ENCODE assay signal across 23 cellular contexts in genomic region chr5:31366941-31367340, GRCh38.
DNase-seq lines count a peak whose midpoint lies in the region; ATAC-seq and TF ChIP-seq lines count a peak whose summit lies in the region.
"Had no signal": no experiment of that assay in that cellular context is flagged by ENCODE, and none has a peak within 500 bp of the region (broad histone marks: within the 10 kb centered on the region; RNA-seq: fewer than 3 reads in every experiment).

No MANE protein-coding gene starts in this region.

- H3K4me1 Mint-ChIP-seq in natural killer cell: no peaks in the 10 kb centered on the region
- H3K4me1 Mint-ChIP-seq: activated CD4-positive, alpha-beta T cell treated with anti-CD3 and anti-CD28 coated beads for 36 hours; activated naive CD4-positive, alpha-beta T cell treated with anti-CD3 and anti-CD28 coated beads, Interleukin-2, amount 50 U/mL, for 24 hours; B cell; memory B cell had no signal

- TF ChIP-seq CTCF in SK-N-SH (IDR thresholded peaks at IDR 0.05): no peak
- TF ChIP-seq CTCF in fibroblast of the aortic adventitia (IDR thresholded peaks at IDR 0.05; ENCODE audit: insufficient read depth, low read length): no peak
- TF ChIP-seq CTCF in sigmoid colon (IDR thresholded peaks at IDR 0.05): no peak
- TF ChIP-seq CTCF in natural killer cell (IDR thresholded peaks at IDR 0.05): no peak

- H3K9me3 Mint-ChIP-seq in natural killer cell: peaks cover 0 to 8% of the 10 kb centered on the region in 2 donors
- H3K9me3 Mint-ChIP-seq: activated naive CD4-positive, alpha-beta T cell treated with anti-CD3 and anti-CD28 coated beads, Interleukin-2, amount 50 U/mL, for 24 hours; memory B cell had no signal

- H3K27ac Mint-ChIP-seq in natural killer cell: no peak overlapping the region
- H3K27ac Mint-ChIP-seq: activated CD4-positive, alpha-beta T cell treated with anti-CD3 and anti-CD28 coated beads for 36 hours; activated naive CD4-positive, alpha-beta T cell treated with anti-CD3 and anti-CD28 coated beads, Interleukin-2, amount 50 U/mL, for 24 hours; B cell; memory B cell; naive thymus-derived CD4-positive, alpha-beta T cell; stimulated activated naive CD8-positive, alpha-beta T cell treated with anti-CD3 and anti-CD28 coated beads, Interleukin-15, Interleukin-2, amounts not matched to agents 100 ng/mL and 50 ng/mL, for 24 hours had no signal

- 29% methylated on average over 5 of the region's 5 CpGs for WGBS in SK-N-SH (ENCODE audit: low lambda C conversion rate)
- WGBS in sigmoid colon, 2 donors: 73 to 77% methylated on average over 5 of the region's 5 CpGs

- H3F3A ChIP-seq in SK-N-SH (replicated peaks; ENCODE audit: insufficient read depth): peaks cover 42% of the 10 kb centered on the region

- no peaks in the 10 kb centered on the region for H3K79me2 ChIP-seq in SK-N-SH (ENCODE audit: insufficient read depth)

- TF ChIP-seq RAD21 in SK-N-SH (IDR thresholded peaks at IDR 0.05; ENCODE audit: low read length): no peak

- H3K9me3 ChIP-seq in SK-N-SH (no peaks in the 10 kb centered on the region), sigmoid colon (no peaks in the 10 kb centered on the region)
- H3K9me3 ChIP-seq: body of pancreas, prostate gland, upper lobe of right lung had no signal

- CTCF ChIA-PET in SK-N-SH (lab: Yijun Ruan, JAX): no interaction called here

- peak; percentile 74 to 85 for TF ChIP-seq EP300 in SK-N-SH (IDR thresholded peaks at IDR 0.05; ENCODE audit: borderline replicate concordance in 1 of 2, low read depth in 1 of 2, low read length in 1 of 2)
- TF ChIP-seq EP300 in sigmoid colon (IDR thresholded peaks at IDR 0.05): no peak

- intact Hi-C loops in sigmoid colon (cut with DNase I): no loop called here
- intact Hi-C loops in natural killer cell (cut with micrococcal nuclease): no loop called here

- H2AFZ ChIP-seq in SK-N-SH (ENCODE audit: low read depth): peak overlapping the region; percentile 77

- H3K4me2 ChIP-seq in SK-N-SH: peak overlapping the region; percentile 43; the same call in 1 of the 2 replicates

- H3K27me3 Mint-ChIP-seq in natural killer cell (ENCODE audit: low read depth in 2 of 2): peaks cover 0 to 6% of the 10 kb centered on the region in 2 donors

- H3K9me2 ChIP-seq in SK-N-SH: no peaks in the 10 kb centered on the region

- no peak overlapping the region for H3K4me3 Mint-ChIP-seq in natural killer cell
- H3K4me3 Mint-ChIP-seq: activated CD4-positive, alpha-beta T cell treated with anti-CD3 and anti-CD28 coated beads for 36 hours; activated naive CD4-positive, alpha-beta T cell treated with anti-CD3 and anti-CD28 coated beads, Interleukin-2, amount 50 U/mL, for 24 hours; B cell; memory B cell; naive thymus-derived CD4-positive, alpha-beta T cell; stimulated activated naive CD8-positive, alpha-beta T cell treated with anti-CD3 and anti-CD28 coated beads, Interleukin-15, Interleukin-2, amounts not matched to agents 100 ng/mL and 50 ng/mL, for 24 hours had no signal

- H3K36me3 ChIP-seq in SK-N-SH (replicated peaks in 1 of 2; ENCODE audit: control insufficient read depth in 1 of 2, insufficient read depth in 2 of 2, low read length in 1 of 2): no peaks in the 10 kb centered on the region
- H3K36me3 ChIP-seq in sigmoid colon: no peaks in the 10 kb centered on the region
- H3K36me3 ChIP-seq: prostate gland, upper lobe of right lung had no signal

- no peaks in the 10 kb centered on the region for H3K36me3 Mint-ChIP-seq in natural killer cell
- H3K36me3 Mint-ChIP-seq: activated naive CD4-positive, alpha-beta T cell treated with anti-CD3 and anti-CD28 coated beads, Interleukin-2, amount 50 U/mL, for 24 hours; memory B cell had no signal

- H3K4me1 ChIP-seq in SK-N-SH (ENCODE audit: control insufficient read depth in 1 of 2, insufficient read depth in 2 of 2, low read depth in 1 of 2, low read length in 1 of 2) (peaks cover 4 to 35% of the 10 kb centered on the region in 2 experiments), sigmoid colon (peaks cover 0 to 36% (median 26%) of the 10 kb centered on the region in 4 donors)
- H3K4me1 ChIP-seq: body of pancreas, prostate gland, upper lobe of right lung had no signal

- POLR2A ChIA-PET in SK-N-SH (lab: Yijun Ruan, JAX): no interaction called here

- DNase-seq in GM04503 (ENCODE audit: low read depth) (peak; percentile 73), SK-N-SH (no peak), fibroblast of the aortic adventitia (ENCODE audit: low read depth) (peak; percentile 84), retina (peak; percentile 40), sigmoid colon (no peak), natural killer cell (no peak)
- DNase-seq in NK-92 treated with Interleukin-12 subunit alpha and Interleukin-12 subunit beta, amount 100 ng/mL, for 24 hours (lab: John Stamatoyannopoulos, UW): no peak
- DNase-seq: activated CD4-positive, alpha-beta T cell treated with anti-CD3 and anti-CD28 coated beads for 36 hours; body of pancreas; COR-L47; DMS79 treated with DMSO at 0.1 percent for 48 hours; naive thymus-derived CD4-positive, alpha-beta T cell; NCI-H1436 treated with DMSO at 0.1 percent for 48 hours; NCI-H526; stimulated activated CD4-positive, alpha-beta T cell treated with anti-CD3 and anti-CD28 coated beads, Interleukin-4, amount 100 ng/mL, for 1 hour; upper lobe of right lung had no signal

- no peaks in the 10 kb centered on the region for H4K20me1 ChIP-seq in SK-N-SH (ENCODE audit: insufficient read depth)

- H3K27ac ChIP-seq in SK-N-SH (ENCODE audit: low read depth in 2 of 2, low read length in 1 of 2) (peak overlapping the region; percentile 56 to 85; a peak in 3 of 4 replicates), sigmoid colon (no peak overlapping the region)
- H3K27ac ChIP-seq: body of pancreas, prostate gland, upper lobe of right lung had no signal

- no peak for TF ChIP-seq POLR2A in sigmoid colon (IDR thresholded peaks at IDR 0.05)

- peak overlapping the region; percentile 53; the same call in 1 of the 2 replicates for H3K9ac ChIP-seq in SK-N-SH

- H3K4me3 ChIP-seq in SK-N-SH (ENCODE audit: low read depth in 2 of 2, low read length in 1 of 2): no peak overlapping the region
- no peak overlapping the region for H3K4me3 ChIP-seq in fibroblast of the aortic adventitia (ENCODE audit: low read depth, low read length)
- no peak overlapping the region for H3K4me3 ChIP-seq in sigmoid colon
- H3K4me3 ChIP-seq: body of pancreas, prostate gland, upper lobe of right lung had no signal

- H3K27me3 ChIP-seq in SK-N-SH (ENCODE audit: insufficient read depth) (no peaks in the 10 kb centered on the region), sigmoid colon (no peaks in the 10 kb centered on the region)
- H3K27me3 ChIP-seq: body of pancreas, upper lobe of right lung had no signal

- ATAC-seq in HG03175 (IDR thresholded peaks at IDR 0.05; ENCODE audit: unreplicated experiment): no peak
- no peak for ATAC-seq in natural killer cell
- ATAC-seq: activated CD4-positive, alpha-beta T cell treated with anti-CD3 and anti-CD28 coated beads for 36 hours; body of pancreas; naive thymus-derived CD4-positive, alpha-beta T cell; Right ventricle myocardium inferior; upper lobe of right lung had no signal

TF ChIP-seq in SK-N-SH, 30 proteins besides CTCF, POLR2A, EP300 and RAD21 (continues in another document):
- TF ChIP-seq, protein P1, sequence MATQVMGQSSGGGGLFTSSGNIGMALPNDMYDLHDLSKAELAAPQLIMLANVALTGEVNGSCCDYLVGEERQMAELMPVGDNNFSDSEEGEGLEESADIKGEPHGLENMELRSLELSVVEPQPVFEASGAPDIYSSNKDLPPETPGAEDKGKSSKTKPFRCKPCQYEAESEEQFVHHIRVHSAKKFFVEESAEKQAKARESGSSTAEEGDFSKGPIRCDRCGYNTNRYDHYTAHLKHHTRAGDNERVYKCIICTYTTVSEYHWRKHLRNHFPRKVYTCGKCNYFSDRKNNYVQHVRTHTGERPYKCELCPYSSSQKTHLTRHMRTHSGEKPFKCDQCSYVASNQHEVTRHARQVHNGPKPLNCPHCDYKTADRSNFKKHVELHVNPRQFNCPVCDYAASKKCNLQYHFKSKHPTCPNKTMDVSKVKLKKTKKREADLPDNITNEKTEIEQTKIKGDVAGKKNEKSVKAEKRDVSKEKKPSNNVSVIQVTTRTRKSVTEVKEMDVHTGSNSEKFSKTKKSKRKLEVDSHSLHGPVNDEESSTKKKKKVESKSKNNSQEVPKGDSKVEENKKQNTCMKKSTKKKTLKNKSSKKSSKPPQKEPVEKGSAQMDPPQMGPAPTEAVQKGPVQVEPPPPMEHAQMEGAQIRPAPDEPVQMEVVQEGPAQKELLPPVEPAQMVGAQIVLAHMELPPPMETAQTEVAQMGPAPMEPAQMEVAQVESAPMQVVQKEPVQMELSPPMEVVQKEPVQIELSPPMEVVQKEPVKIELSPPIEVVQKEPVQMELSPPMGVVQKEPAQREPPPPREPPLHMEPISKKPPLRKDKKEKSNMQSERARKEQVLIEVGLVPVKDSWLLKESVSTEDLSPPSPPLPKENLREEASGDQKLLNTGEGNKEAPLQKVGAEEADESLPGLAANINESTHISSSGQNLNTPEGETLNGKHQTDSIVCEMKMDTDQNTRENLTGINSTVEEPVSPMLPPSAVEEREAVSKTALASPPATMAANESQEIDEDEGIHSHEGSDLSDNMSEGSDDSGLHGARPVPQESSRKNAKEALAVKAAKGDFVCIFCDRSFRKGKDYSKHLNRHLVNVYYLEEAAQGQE (IDR thresholded peaks at IDR 0.05; ENCODE audit: low read depth, low read length): peak; percentile 18; the same call in 1 of the 2 replicates
- TF ChIP-seq, protein P2, sequence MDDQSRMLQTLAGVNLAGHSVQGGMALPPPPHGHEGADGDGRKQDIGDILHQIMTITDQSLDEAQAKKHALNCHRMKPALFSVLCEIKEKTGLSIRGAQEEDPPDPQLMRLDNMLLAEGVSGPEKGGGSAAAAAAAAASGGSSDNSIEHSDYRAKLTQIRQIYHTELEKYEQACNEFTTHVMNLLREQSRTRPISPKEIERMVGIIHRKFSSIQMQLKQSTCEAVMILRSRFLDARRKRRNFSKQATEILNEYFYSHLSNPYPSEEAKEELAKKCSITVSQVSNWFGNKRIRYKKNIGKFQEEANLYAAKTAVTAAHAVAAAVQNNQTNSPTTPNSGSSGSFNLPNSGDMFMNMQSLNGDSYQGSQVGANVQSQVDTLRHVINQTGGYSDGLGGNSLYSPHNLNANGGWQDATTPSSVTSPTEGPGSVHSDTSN (IDR thresholded peaks at IDR 0.05): peak; percentile 84
- peak; percentile 56; the same call in 1 of the 2 replicates for TF ChIP-seq POLR2AphosphoS5 (IDR thresholded peaks at IDR 0.05; ENCODE audit: low read depth, low read length)
- peak; percentile 81 for TF ChIP-seq TCF12 (IDR thresholded peaks at IDR 0.05)
- TF ChIP-seq FOXM1 (IDR thresholded peaks at IDR 0.05; ENCODE audit: low read depth): peak; percentile 23; the same call in 1 of the 2 replicates
- peak; percentile 44 for TF ChIP-seq JUND (IDR thresholded peaks at IDR 0.05)
- TF ChIP-seq RXRA (IDR thresholded peaks at IDR 0.05; ENCODE audit: borderline replicate concordance, low read depth): peak; percentile 87

Comparison
In these comparisons a context has a peak if more than half of its experiments do, and no peak if none do; other contexts are left out.
1. DNase-seq: peak in GM04503 (single experiment), fibroblast of the aortic adventitia (single experiment) and retina (single experiment); none in SK-N-SH (single experiment), sigmoid colon (single experiment), NK-92 treated with Interleukin-12 subunit alpha and Interleukin-12 subunit beta, amount 100 ng/mL, for 24 hours (single experiment) and natural killer cell (single experiment).
2. H3K27ac ChIP-seq: peak in SK-N-SH (2 of 2); none in sigmoid colon (0 of 4).